ENCODE assay signal across 1 cellular context in the genomic region with DNA sequence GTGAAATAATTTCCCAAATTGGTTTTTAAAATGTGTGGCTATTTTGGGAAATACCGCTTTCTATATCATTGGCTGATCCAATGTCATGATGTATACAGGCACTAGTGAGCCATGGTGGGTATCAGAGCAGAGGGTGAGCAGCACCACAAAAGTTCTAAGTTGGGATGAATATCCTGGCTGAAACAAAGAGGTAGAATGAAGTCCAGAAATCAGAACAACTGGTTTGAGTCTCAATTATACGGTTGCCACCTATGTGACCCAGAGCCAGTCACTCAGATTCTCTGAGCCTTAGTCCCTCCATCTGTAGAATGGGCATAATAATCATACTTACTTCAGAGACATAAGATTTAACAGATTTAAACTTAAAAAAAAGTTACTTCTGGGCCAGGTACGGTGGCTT.
TF ChIP-seq lines count a peak whose summit lies in the region.

No MANE protein-coding gene starts in this region.

TF ChIP-seq in A549, 52 proteins besides CTCF, POLR2A, EP300 and RAD21 (continued from another document):
- TF ChIP-seq ZFP36 (IDR thresholded peaks at IDR 0.05; ENCODE audit: borderline replicate concordance, partially characterized antibody) (peak; percentile 36), KDM1A (IDR thresholded peaks at IDR 0.05; ENCODE audit: low read depth) (0 out of 2 replicates have a peak, but pooled peaks have one; percentile 69)
TF ChIP-seq in A549: peak in this region for 3.
